Comparison of ENCODE assay signal across 1 cellular context in the genomic region with DNA sequence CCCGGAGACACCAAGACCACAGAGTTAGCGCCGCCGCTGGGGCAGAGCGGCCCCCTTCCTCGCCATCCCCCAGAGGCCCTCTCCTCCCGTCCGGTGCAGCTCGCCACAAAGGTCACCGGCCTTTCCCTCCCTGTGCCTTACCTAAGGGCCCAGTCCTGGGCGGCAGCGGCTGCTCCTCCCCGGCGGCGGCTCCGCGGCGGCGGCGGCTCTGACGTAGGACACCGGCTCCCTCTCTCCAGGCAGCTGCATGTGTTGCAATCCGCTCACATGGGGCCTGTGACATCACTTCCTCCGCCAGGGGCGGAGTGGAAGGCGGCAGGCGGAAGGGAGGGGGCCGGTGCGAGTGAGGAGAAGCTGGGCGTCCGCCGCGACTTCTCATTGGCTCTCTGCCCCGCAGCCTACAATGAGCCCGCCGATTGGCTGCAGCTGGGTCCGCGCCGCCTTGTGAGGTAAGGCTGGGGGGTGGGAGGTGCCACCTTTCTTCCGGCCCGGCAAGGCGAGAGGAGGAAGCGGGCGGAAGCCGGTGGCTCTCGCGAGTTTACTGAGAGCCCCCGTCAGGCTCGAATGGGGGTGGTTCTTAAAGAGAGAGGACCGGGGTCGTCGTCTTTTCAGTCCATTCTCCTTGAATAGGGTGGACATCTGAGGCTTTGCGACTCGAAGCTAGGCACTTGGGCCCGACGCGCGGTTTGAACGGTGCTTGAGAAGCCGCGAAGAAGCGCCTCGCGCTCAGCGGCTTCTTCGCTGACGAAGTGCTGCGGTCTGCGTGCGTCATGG.
TF ChIP-seq lines count a peak whose summit lies in the region.

Gene ETF1 (minus strand): TSS at position 281 of the 774 bp plus-strand sequence. CDS start 318 bp downstream, outside the sequence.

TF ChIP-seq in HepG2, 621 proteins besides CTCF, POLR2A, EP300 and RAD21 (continued from another document and continues in another):
- TF ChIP-seq, protein P1, sequence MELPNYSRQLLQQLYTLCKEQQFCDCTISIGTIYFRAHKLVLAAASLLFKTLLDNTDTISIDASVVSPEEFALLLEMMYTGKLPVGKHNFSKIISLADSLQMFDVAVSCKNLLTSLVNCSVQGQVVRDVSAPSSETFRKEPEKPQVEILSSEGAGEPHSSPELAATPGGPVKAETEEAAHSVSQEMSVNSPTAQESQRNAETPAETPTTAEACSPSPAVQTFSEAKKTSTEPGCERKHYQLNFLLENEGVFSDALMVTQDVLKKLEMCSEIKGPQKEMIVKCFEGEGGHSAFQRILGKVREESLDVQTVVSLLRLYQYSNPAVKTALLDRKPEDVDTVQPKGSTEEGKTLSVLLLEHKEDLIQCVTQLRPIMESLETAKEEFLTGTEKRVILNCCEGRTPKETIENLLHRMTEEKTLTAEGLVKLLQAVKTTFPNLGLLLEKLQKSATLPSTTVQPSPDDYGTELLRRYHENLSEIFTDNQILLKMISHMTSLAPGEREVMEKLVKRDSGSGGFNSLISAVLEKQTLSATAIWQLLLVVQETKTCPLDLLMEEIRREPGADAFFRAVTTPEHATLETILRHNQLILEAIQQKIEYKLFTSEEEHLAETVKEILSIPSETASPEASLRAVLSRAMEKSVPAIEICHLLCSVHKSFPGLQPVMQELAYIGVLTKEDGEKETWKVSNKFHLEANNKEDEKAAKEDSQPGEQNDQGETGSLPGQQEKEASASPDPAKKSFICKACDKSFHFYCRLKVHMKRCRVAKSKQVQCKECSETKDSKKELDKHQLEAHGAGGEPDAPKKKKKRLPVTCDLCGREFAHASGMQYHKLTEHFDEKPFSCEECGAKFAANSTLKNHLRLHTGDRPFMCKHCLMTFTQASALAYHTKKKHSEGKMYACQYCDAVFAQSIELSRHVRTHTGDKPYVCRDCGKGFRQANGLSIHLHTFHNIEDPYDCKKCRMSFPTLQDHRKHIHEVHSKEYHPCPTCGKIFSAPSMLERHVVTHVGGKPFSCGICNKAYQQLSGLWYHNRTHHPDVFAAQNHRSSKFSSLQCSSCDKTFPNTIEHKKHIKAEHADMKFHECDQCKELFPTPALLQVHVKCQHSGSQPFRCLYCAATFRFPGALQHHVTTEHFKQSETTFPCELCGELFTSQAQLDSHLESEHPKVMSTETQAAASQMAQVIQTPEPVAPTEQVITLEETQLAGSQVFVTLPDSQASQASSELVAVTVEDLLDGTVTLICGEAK (IDR thresholded peaks at IDR 0.05), result peak; percentile 59
- TF ChIP-seq, protein P1 (CRISPR knock-in tag; IDR thresholded peaks at IDR 0.05), result peak; percentile 41; the same call in 1 of the 2 replicates
- TF ChIP-seq ZBTB2 (CRISPR knock-in tag; IDR thresholded peaks at IDR 0.05; ENCODE audit: low read depth), result peak; percentile 97
- no peak; the same call in 1 of the 2 replicates for TF ChIP-seq KDM5B (CRISPR knock-in tag; IDR thresholded peaks at IDR 0.05; ENCODE audit: borderline replicate concordance)
- no peak for TF ChIP-seq TBP (CRISPR knock-in tag; IDR thresholded peaks at IDR 0.05)
- TF ChIP-seq NCOA2 (CRISPR knock-in tag; IDR thresholded peaks at IDR 0.05), result peak; percentile 37; the same call in 1 of the 2 replicates
- no peak for TF ChIP-seq ZBTB3 (CRISPR knock-in tag; IDR thresholded peaks at IDR 0.05; ENCODE audit: borderline replicate concordance, low read depth)
- TF ChIP-seq, protein P2, sequence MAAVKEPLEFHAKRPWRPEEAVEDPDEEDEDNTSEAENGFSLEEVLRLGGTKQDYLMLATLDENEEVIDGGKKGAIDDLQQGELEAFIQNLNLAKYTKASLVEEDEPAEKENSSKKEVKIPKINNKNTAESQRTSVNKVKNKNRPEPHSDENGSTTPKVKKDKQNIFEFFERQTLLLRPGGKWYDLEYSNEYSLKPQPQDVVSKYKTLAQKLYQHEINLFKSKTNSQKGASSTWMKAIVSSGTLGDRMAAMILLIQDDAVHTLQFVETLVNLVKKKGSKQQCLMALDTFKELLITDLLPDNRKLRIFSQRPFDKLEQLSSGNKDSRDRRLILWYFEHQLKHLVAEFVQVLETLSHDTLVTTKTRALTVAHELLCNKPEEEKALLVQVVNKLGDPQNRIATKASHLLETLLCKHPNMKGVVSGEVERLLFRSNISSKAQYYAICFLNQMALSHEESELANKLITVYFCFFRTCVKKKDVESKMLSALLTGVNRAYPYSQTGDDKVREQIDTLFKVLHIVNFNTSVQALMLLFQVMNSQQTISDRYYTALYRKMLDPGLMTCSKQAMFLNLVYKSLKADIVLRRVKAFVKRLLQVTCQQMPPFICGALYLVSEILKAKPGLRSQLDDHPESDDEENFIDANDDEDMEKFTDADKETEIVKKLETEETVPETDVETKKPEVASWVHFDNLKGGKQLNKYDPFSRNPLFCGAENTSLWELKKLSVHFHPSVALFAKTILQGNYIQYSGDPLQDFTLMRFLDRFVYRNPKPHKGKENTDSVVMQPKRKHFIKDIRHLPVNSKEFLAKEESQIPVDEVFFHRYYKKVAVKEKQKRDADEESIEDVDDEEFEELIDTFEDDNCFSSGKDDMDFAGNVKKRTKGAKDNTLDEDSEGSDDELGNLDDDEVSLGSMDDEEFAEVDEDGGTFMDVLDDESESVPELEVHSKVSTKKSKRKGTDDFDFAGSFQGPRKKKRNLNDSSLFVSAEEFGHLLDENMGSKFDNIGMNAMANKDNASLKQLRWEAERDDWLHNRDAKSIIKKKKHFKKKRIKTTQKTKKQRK (IDR thresholded peaks at IDR 0.05; ENCODE audit: low read length), result no peak
- TF ChIP-seq MAF1 (CRISPR knock-in tag; IDR thresholded peaks at IDR 0.05; ENCODE audit: borderline replicate concordance), result 0 out of 2 replicates have a peak, but pooled peaks have one; percentile 23
- TF ChIP-seq, protein P3, sequence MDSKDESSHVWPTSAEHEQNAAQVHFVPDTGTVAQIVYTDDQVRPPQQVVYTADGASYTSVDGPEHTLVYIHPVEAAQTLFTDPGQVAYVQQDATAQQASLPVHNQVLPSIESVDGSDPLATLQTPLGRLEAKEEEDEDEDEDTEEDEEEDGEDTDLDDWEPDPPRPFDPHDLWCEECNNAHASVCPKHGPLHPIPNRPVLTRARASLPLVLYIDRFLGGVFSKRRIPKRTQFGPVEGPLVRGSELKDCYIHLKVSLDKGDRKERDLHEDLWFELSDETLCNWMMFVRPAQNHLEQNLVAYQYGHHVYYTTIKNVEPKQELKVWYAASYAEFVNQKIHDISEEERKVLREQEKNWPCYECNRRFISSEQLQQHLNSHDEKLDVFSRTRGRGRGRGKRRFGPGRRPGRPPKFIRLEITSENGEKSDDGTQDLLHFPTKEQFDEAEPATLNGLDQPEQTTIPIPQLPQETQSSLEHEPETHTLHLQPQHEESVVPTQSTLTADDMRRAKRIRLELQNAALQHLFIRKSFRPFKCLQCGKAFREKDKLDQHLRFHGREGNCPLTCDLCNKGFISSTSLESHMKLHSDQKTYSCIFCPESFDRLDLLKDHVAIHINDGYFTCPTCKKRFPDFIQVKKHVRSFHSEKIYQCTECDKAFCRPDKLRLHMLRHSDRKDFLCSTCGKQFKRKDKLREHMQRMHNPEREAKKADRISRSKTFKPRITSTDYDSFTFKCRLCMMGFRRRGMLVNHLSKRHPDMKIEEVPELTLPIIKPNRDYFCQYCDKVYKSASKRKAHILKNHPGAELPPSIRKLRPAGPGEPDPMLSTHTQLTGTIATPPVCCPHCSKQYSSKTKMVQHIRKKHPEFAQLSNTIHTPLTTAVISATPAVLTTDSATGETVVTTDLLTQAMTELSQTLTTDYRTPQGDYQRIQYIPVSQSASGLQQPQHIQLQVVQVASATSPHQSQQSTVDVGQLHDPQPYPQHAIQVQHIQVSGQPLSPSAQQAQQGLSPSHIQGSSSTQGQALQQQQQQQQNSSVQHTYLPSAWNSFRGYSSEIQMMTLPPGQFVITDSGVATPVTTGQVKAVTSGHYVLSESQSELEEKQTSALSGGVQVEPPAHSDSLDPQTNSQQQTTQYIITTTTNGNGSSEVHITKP (CRISPR knock-in tag; IDR thresholded peaks at IDR 0.05; ENCODE audit: low read depth), result no peak
- TF ChIP-seq DMAP1 (CRISPR knock-in tag; IDR thresholded peaks at IDR 0.05), result peak; percentile 65
- TF ChIP-seq JUND (CRISPR knock-in tag; IDR thresholded peaks at IDR 0.05), result 0 out of 2 replicates have a peak, but pooled peaks have one; percentile 31
- TF ChIP-seq ZNF24 (IDR thresholded peaks at IDR 0.05), result no peak
- peak; percentile 60; the same call in 1 of the 2 replicates for TF ChIP-seq KDM4B (CRISPR knock-in tag; IDR thresholded peaks at IDR 0.05)
- TF ChIP-seq ZNF501 (CRISPR knock-in tag; IDR thresholded peaks at IDR 0.05), result peak; percentile 89; the same call in 1 of the 2 replicates
- TF ChIP-seq ZZZ3 (CRISPR knock-in tag; IDR thresholded peaks at IDR 0.05; ENCODE audit: borderline replicate concordance), result peak; percentile 88
- TF ChIP-seq EED (CRISPR knock-in tag; IDR thresholded peaks at IDR 0.05), result no peak
- TF ChIP-seq ZNF260 (CRISPR knock-in tag; IDR thresholded peaks at IDR 0.05; ENCODE audit: borderline replicate concordance, low read depth), result no peak
- no peak; the same call in none of the 2 replicates for TF ChIP-seq ZNF317 (CRISPR knock-in tag; IDR thresholded peaks at IDR 0.05)
- TF ChIP-seq ZNF710 (CRISPR knock-in tag; IDR thresholded peaks at IDR 0.05; ENCODE audit: borderline replicate concordance), result peak; percentile 47; the same call in 1 of the 2 replicates
- no peak for TF ChIP-seq DMTF1 (CRISPR knock-in tag; IDR thresholded peaks at IDR 0.05)
- peak; percentile 68 for TF ChIP-seq AGO2 (optimal IDR thresholded peaks at IDR 0.05; ENCODE audit: low read depth, low read length)
- TF ChIP-seq WIZ (CRISPR knock-in tag; IDR thresholded peaks at IDR 0.05), result no peak
- no peak for TF ChIP-seq FOXM1 (CRISPR knock-in tag; IDR thresholded peaks at IDR 0.05)
- TF ChIP-seq HHEX (CRISPR knock-in tag; IDR thresholded peaks at IDR 0.05), result no peak
- TF ChIP-seq, protein P4, sequence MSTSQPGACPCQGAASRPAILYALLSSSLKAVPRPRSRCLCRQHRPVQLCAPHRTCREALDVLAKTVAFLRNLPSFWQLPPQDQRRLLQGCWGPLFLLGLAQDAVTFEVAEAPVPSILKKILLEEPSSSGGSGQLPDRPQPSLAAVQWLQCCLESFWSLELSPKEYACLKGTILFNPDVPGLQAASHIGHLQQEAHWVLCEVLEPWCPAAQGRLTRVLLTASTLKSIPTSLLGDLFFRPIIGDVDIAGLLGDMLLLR (CRISPR knock-in tag; IDR thresholded peaks at IDR 0.05), result 0 out of 2 replicates have a peak, but pooled peaks have one; percentile 5
- TF ChIP-seq ZNF607 (CRISPR knock-in tag; IDR thresholded peaks at IDR 0.05; ENCODE audit: borderline replicate concordance), result peak; percentile 75; the same call in 1 of the 2 replicates
